Comparison of ENCODE assay signal across 1 cellular context in genomic region chrX:104156630-104157529, GRCh38.
TF ChIP-seq lines count a peak whose summit lies in the region.

Gene SLC25A53, minus strand, starts transcription at chrX:104157009. Its CDS starts 51,752 bp downstream, at chrX:104105257.

TF ChIP-seq in GM12878, 131 proteins besides CTCF, POLR2A, EP300 and RAD21 (continued from another document):
- TF ChIP-seq MAX (IDR thresholded peaks at IDR 0.05; ENCODE audit: low read depth, low read length) (peak; percentile 51; the same call in 1 of the 2 replicates), SIX5 (IDR thresholded peaks at IDR 0.05; ENCODE audit: low read depth, low read length, severe bottlenecking) (peak; percentile 49), MXI1 (IDR thresholded peaks at IDR 0.05; ENCODE audit: low read depth, low read length) (no peak), ATF2 (IDR thresholded peaks at IDR 0.05; ENCODE audit: low read length) (peak; percentile 43), TARDBP (IDR thresholded peaks at IDR 0.05; ENCODE audit: borderline replicate concordance) (0 out of 2 replicates have a peak, but pooled peaks have one; percentile 62), SRF (IDR thresholded peaks at IDR 0.05; ENCODE audit: low read depth in 2 of 2, low read length in 2 of 2) (peak; percentile 63 to 83), RUNX3 (IDR thresholded peaks at IDR 0.05; ENCODE audit: low read length) (peak; percentile 33), SMC3 (IDR thresholded peaks at IDR 0.05; ENCODE audit: borderline replicate concordance, low read length) (no peak), ZNF622 (IDR thresholded peaks at IDR 0.05) (no peak), CBX3 (IDR thresholded peaks at IDR 0.05; ENCODE audit: borderline replicate concordance, low read depth) (no peak), SMAD1 (IDR thresholded peaks at IDR 0.05; ENCODE audit: low read depth, partially characterized antibody) (no peak), YBX1 (IDR thresholded peaks at IDR 0.05) (no peak), EGR1 (IDR thresholded peaks at IDR 0.05; ENCODE audit: borderline replicate concordance in 1 of 2, low read depth in 2 of 2, low read length in 2 of 2) (peak in 1 of 2 experiments; percentile 93; a peak in 2 of 3 replicates), PAX5 (IDR thresholded peaks at IDR 0.05; ENCODE audit: borderline replicate concordance, low read depth, low read length) (no peak), NFYA (IDR thresholded peaks at IDR 0.05; ENCODE audit: borderline replicate concordance, low read depth, low read length) (no peak)
